In genomic region chr2:67046568-67046967, GRCh38 we compare ENCODE assay signal across 16 cellular contexts.
"Had no signal": no experiment of that assay in that cellular context is flagged by ENCODE, and none has a peak within 500 bp of the region (broad histone marks: within the 10 kb centered on the region; RNA-seq: fewer than 3 reads in every experiment).

No MANE protein-coding gene starts in this region.

- H3K4me1 ChIP-seq: parathyroid adenoma had no signal

- H3K27me3 ChIP-seq: brain microvascular endothelial cell had no signal

- DNase-seq: activated CD4-positive, alpha-beta T cell treated with anti-CD3 and anti-CD28 coated beads, Interleukin-2, amount 10 ng/mL, durations not matched to agents 7 days and 5 days; activated CD4-positive, CD25-positive, alpha-beta regulatory T cell; activated CD8-positive, alpha-beta memory T cell treated with anti-CD3 and anti-CD28 coated beads for 24 hours; activated naive CD4-positive, alpha-beta T cell; activated naive CD8-positive, alpha-beta T cell treated with anti-CD3 and anti-CD28 coated beads, Interleukin-2, amount 10 ng/mL, durations not matched to agents 7 days and 5 days; brain microvascular endothelial cell; cerebellar nuclear complex; effector CD8-positive, alpha-beta T cell; head of caudate nucleus; naive thymus-derived CD4-positive, alpha-beta T cell; retina; stimulated activated CD4-positive, alpha-beta T cell treated with anti-CD3 and anti-CD28 coated beads, Interleukin-2, amount 100 ng/mL, for 48 hours had no signal

- H3K36me3 ChIP-seq: brain microvascular endothelial cell had no signal

- ATAC-seq: naive thymus-derived CD4-positive, alpha-beta T cell; stimulated activated memory B cell treated with anti-CD40 and anti-IgM and Interleukin-4, amounts not matched to agents 10 μg/mL and 1 μg/mL and 100 μg/mL, for 72 hours had no signal

- FAIRE-seq: endothelial cell of umbilical vein, frontal cortex had no signal
